14 cellular contexts compared by ENCODE assay signal in genomic region chr3:149095487-149095886, GRCh38. TPM values are rescaled to one million over a fixed set of nuclear protein-coding genes. Genes with fewer than 3 reads are reported as not detected.
DNase-seq lines count a peak whose midpoint lies in the region; ATAC-seq and TF ChIP-seq lines count a peak whose summit lies in the region.
"Had no signal": no experiment of that assay in that cellular context is flagged by ENCODE, and none has a peak within 500 bp of the region (broad histone marks: within the 10 kb centered on the region; RNA-seq: fewer than 3 reads in every experiment).

No MANE protein-coding gene starts in this region.

- in situ Hi-C loops in GM13977 (cut with MboI; ENCODE audit: low pct_unique_long_range_greater_than_20kb, low sequenced_read_pairs, unreplicated experiment): no loop called here
- in situ Hi-C loops in KBM-7 (cut with MboI; ENCODE audit: low pct_unique_long_range_greater_than_20kb, low sequenced_read_pairs): no loop called here

- peak overlapping the region; percentile 47 for H3K4me3 ChIP-seq in OCI-LY3 (ENCODE audit: low read length)
- H3K4me3 ChIP-seq in aorta (ENCODE audit: low read length in 2 of 2): no peak overlapping the region
- H3K4me3 ChIP-seq: ascending aorta had no signal

- peak overlapping the region; percentile 74 for H3K4me2 ChIP-seq in OCI-LY3 (ENCODE audit: low read length)

- H3K27ac ChIP-seq in OCI-LY3 (ENCODE audit: low read length): peak overlapping the region; percentile 43
- no peak overlapping the region for H3K27ac ChIP-seq in aorta (ENCODE audit: low read depth in 1 of 2, low read length in 2 of 2)
- H3K27ac ChIP-seq: ascending aorta, epithelial cell of prostate had no signal

- H2AFZ ChIP-seq in OCI-LY3 (ENCODE audit: low read depth, low read length): no peak overlapping the region

- TF ChIP-seq CTCF in GM13977 (IDR thresholded peaks at IDR 0.05; ENCODE audit: extremely low read depth, insufficient read depth, missing control alignments): no peak
- TF ChIP-seq CTCF in OCI-LY3 (IDR thresholded peaks at IDR 0.05; ENCODE audit: low read depth, low read length): no peak

- H3K9ac ChIP-seq in OCI-LY3 (ENCODE audit: low read length): no peak overlapping the region

- 97 to 98% methylated on average over 4 of the region's 4 CpGs for WGBS in aorta, 2 donors

- H3K36me3 ChIP-seq in OCI-LY3 (replicated peaks; ENCODE audit: low read depth, low read length) (no peaks in the 10 kb centered on the region), aorta (ENCODE audit: control insufficient read depth in 1 of 2, insufficient read depth in 2 of 2, low read length in 1 of 2) (no peaks in the 10 kb centered on the region)
- H3K36me3 ChIP-seq: ascending aorta, BE2C had no signal

- peaks cover 34% of the 10 kb centered on the region for H3K4me1 ChIP-seq in OCI-LY3 (ENCODE audit: low read length)
- H3K4me1 ChIP-seq in aorta (ENCODE audit: control insufficient read depth in 1 of 2, insufficient read depth in 2 of 2, low read length in 2 of 2): no peaks in the 10 kb centered on the region
- H3K4me1 ChIP-seq: ascending aorta, BE2C had no signal

- H3K9me3 ChIP-seq in OCI-LY3 (ENCODE audit: insufficient read depth, low read length) (no peaks in the 10 kb centered on the region), aorta (ENCODE audit: control insufficient read depth, low read length) (no peaks in the 10 kb centered on the region)
- H3K9me3 ChIP-seq: ascending aorta, BE2C had no signal

- H3K27me3 ChIP-seq in OCI-LY3 (ENCODE audit: low read depth, low read length): peaks cover 12% of the 10 kb centered on the region; the same call in 1 of the 2 replicates
- H3K27me3 ChIP-seq in aorta (ENCODE audit: control insufficient read depth in 1 of 2, insufficient read depth in 2 of 2, low read length in 1 of 2): no peaks in the 10 kb centered on the region
- H3K27me3 ChIP-seq: ascending aorta, BE2C had no signal

- DNase-seq in GM13977 (ENCODE audit: low spot score) (peak; percentile 64), COLO829 (ENCODE audit: low spot score) (no peak), aorta (no peak), KBM-7 (no peak), NCI-H82 (lab: John Stamatoyannopoulos, UW) (no peak)
- DNase-seq: activated CD8-positive, alpha-beta T cell treated with anti-CD3 and anti-CD28 coated beads, Interleukin-2, amount 10 ng/mL, durations not matched to agents 7 days and 5 days; BE2C; NCI-H187; substantia nigra had no signal

- intact Hi-C loops in aorta (cut with DNase I): no loop called here

- ATAC-seq in GM21381 (IDR thresholded peaks at IDR 0.05; ENCODE audit: unreplicated experiment): peak; percentile 84
- peak; percentile 90 for ATAC-seq in HG03066 (IDR thresholded peaks at IDR 0.05; ENCODE audit: low read depth, unreplicated experiment)
- no peak for ATAC-seq in aorta (ENCODE audit: low FRiP score)
- ATAC-seq: activated CD8-positive, alpha-beta T cell treated with anti-CD3 and anti-CD28 coated beads, Interleukin-2, amount 10 ng/mL, durations not matched to agents 7 days and 5 days had no signal

- H3K79me2 ChIP-seq in OCI-LY3 (ENCODE audit: low read length): no peaks in the 10 kb centered on the region

- H4K20me1 ChIP-seq in OCI-LY3 (ENCODE audit: insufficient read depth, low read length): no peaks in the 10 kb centered on the region

RNA-seq across cellular contexts. Expression of gene HLTF, which starts 9.2 kb away (rescaled TPM):
- total RNA-seq in aorta: 10 to 100 TPM; 24.6 to 30.1 TPM
- polyA plus RNA-seq in aorta: 10 to 100 TPM in 1 of 2 donors, 1 to 10 TPM in 1; 4.4 to 15.2 TPM

RNA-seq across cellular contexts. Expression of gene HPS3, which starts 34.0 kb away (rescaled TPM):
- total RNA-seq in aorta: 10 to 100 TPM; 17.0 to 32.2 TPM
- 10 to 100 TPM; 12.3 to 14.3 TPM for polyA plus RNA-seq in aorta
